In genomic region chr9:38437193-38437823, GRCh38 we compare ENCODE assay signal across 1 cellular context.
TF ChIP-seq lines count a peak whose summit lies in the region.

No MANE protein-coding gene starts in this region.

TF ChIP-seq in HepG2, 621 proteins besides CTCF, POLR2A, EP300 and RAD21 (continued from another document and continues in another):
- TF ChIP-seq PRDM15 (CRISPR knock-in tag; IDR thresholded peaks at IDR 0.05) (no peak), TBX3 (IDR thresholded peaks at IDR 0.05; ENCODE audit: borderline replicate concordance) (no peak), TEAD3 (CRISPR knock-in tag; optimal IDR thresholded peaks at IDR 0.05; ENCODE audit: borderline replicate concordance) (peak; percentile 99), MED8 (CRISPR knock-in tag; IDR thresholded peaks at IDR 0.05; ENCODE audit: insufficient replicate concordance) (no peak), ZNF274 (CRISPR knock-in tag; IDR thresholded peaks at IDR 0.05) (no peak), GABPA (IDR thresholded peaks at IDR 0.05; ENCODE audit: low read depth, low read length) (no peak), GABPA (CRISPR knock-in tag; IDR thresholded peaks at IDR 0.05; ENCODE audit: low read depth) (peak; percentile 52; the same call in 1 of the 2 replicates), CENPX (CRISPR knock-in tag; IDR thresholded peaks at IDR 0.05) (no peak), JARID2 (CRISPR knock-in tag; IDR thresholded peaks at IDR 0.05; ENCODE audit: insufficient replicate concordance) (peak; percentile 79), ZMYM3 (CRISPR knock-in tag; IDR thresholded peaks at IDR 0.05) (peak; percentile 48), MTF2 (CRISPR knock-in tag; IDR thresholded peaks at IDR 0.05; ENCODE audit: borderline replicate concordance) (0 out of 2 replicates have a peak, but pooled peaks have one; percentile 49), ZNF543 (CRISPR knock-in tag; IDR thresholded peaks at IDR 0.05) (no peak), ZNF256 (CRISPR knock-in tag; conservative IDR thresholded peaks at IDR 0.05) (no peak), PREB (CRISPR knock-in tag; IDR thresholded peaks at IDR 0.05) (no peak), ZNF737 (CRISPR knock-in tag; IDR thresholded peaks at IDR 0.05; ENCODE audit: borderline replicate concordance) (no peak), ZKSCAN1 (IDR thresholded peaks at IDR 0.05; ENCODE audit: low read length) (no peak), ZNF770 (CRISPR knock-in tag; IDR thresholded peaks at IDR 0.05) (no peak), KDM5A (IDR thresholded peaks at IDR 0.05; ENCODE audit: borderline replicate concordance, low read length) (no peak), ZNF709 (CRISPR knock-in tag; IDR thresholded peaks at IDR 0.05) (no peak; the same call in 1 of the 2 replicates), ZMAT3 (CRISPR knock-in tag; conservative IDR thresholded peaks at IDR 0.05) (peak; percentile 49; the same call in 1 of the 2 replicates), ZNF280D (CRISPR knock-in tag; IDR thresholded peaks at IDR 0.05) (peak; percentile 88), ZEB1 (IDR thresholded peaks at IDR 0.05; ENCODE audit: insufficient replicate concordance, low read depth) (no peak), FOXK1 (CRISPR knock-in tag; IDR thresholded peaks at IDR 0.05; ENCODE audit: borderline replicate concordance, low read depth) (peak; percentile 65; the same call in 1 of the 2 replicates), ZNF362 (CRISPR knock-in tag; IDR thresholded peaks at IDR 0.05; ENCODE audit: borderline replicate concordance) (no peak), ZNF574 (CRISPR knock-in tag; IDR thresholded peaks at IDR 0.05) (no peak), DR1 (CRISPR knock-in tag; IDR thresholded peaks at IDR 0.05) (no peak), TCF7L2 (IDR thresholded peaks at IDR 0.05; ENCODE audit: low read depth, low read length) (no peak), MAFG (CRISPR knock-in tag; IDR thresholded peaks at IDR 0.05) (no peak), TEAD2 (CRISPR knock-in tag; IDR thresholded peaks at IDR 0.05) (no peak), ZNF891 (CRISPR knock-in tag; IDR thresholded peaks at IDR 0.05) (no peak), LCORL (IDR thresholded peaks at IDR 0.05) (no peak), LCORL (CRISPR knock-in tag; IDR thresholded peaks at IDR 0.05) (peak; percentile 79; the same call in 1 of the 2 replicates), ZNF839 (CRISPR knock-in tag; IDR thresholded peaks at IDR 0.05; ENCODE audit: borderline replicate concordance) (no peak), ZGPAT (CRISPR knock-in tag; IDR thresholded peaks at IDR 0.05) (peak; percentile 76; the same call in 1 of the 2 replicates), ZNF878 (CRISPR knock-in tag; IDR thresholded peaks at IDR 0.05) (0 out of 2 replicates have a peak, but pooled peaks have one; percentile 54), THAP9 (CRISPR knock-in tag; IDR thresholded peaks at IDR 0.05; ENCODE audit: borderline replicate concordance) (peak; percentile 42; the same call in 1 of the 2 replicates), REL (CRISPR knock-in tag; conservative IDR thresholded peaks at IDR 0.05) (no peak), BORCS8-MEF2B (CRISPR knock-in tag; IDR thresholded peaks at IDR 0.05) (no peak), ZNF253 (CRISPR knock-in tag; IDR thresholded peaks at IDR 0.05; ENCODE audit: borderline replicate concordance) (no peak), ZBTB21 (CRISPR knock-in tag; IDR thresholded peaks at IDR 0.05) (peak; percentile 78), CC2D1A (CRISPR knock-in tag; IDR thresholded peaks at IDR 0.05) (no peak), ZNF781 (CRISPR knock-in tag; IDR thresholded peaks at IDR 0.05; ENCODE audit: borderline replicate concordance, not compliant biosample characterization) (peak; percentile 79), ZSCAN9 (CRISPR knock-in tag; IDR thresholded peaks at IDR 0.05; ENCODE audit: borderline replicate concordance) (peak; percentile 79; the same call in 1 of the 2 replicates), SALL2 (CRISPR knock-in tag; IDR thresholded peaks at IDR 0.05) (no peak; the same call in 1 of the 2 replicates), POLR2G (IDR thresholded peaks at IDR 0.05; ENCODE audit: low read depth, low read length) (peak; percentile 69)
